Comparison of ENCODE assay signal across 18 cellular contexts in genomic region chr3:64889991-64890390, GRCh38.
DNase-seq lines count a peak whose midpoint lies in the region; ATAC-seq and TF ChIP-seq lines count a peak whose summit lies in the region.
"Had no signal": no experiment of that assay in that cellular context is flagged by ENCODE, and none has a peak within 500 bp of the region (broad histone marks: within the 10 kb centered on the region; RNA-seq: fewer than 3 reads in every experiment).

No MANE protein-coding gene starts in this region.

- 21 to 48% (median 40%) methylated on average over 10 of the region's 10 CpGs for WGBS in stomach, 5 donors

- DNase-seq in brain microvascular endothelial cell (peak; percentile 69), cardiac muscle cell (ENCODE audit: low read depth in 1 of 2, low spot score in 1 of 2) (peak; percentile 63 to 72), mucosa of gallbladder (ENCODE audit: low spot score) (peak; percentile 21), stomach (no peak), GDM1 (lab: John Stamatoyannopoulos, UW) (no peak)
- DNase-seq in effector CD4-positive, alpha-beta T cell: no peak
- no peak for DNase-seq in activated naive CD4-positive, alpha-beta T cell (lab: John Stamatoyannopoulos, UW)
- DNase-seq: activated B cell treated with CpG ODN at 0.5 μM for 24 hours; activated effector memory CD4-positive, alpha-beta T cell treated with Interleukin-2 at 50 U/mL for 16 hours; DMS53; MV-4-11; NCI-H526; Peyer's patch; stimulated activated naive CD4-positive, alpha-beta T cell treated with Interleukin-2 at 50 U/mL for 16 hours; T-cell had no signal

- intact Hi-C loops in stomach (cut with DNase I; ENCODE audit: low total_unique reads): no loop called here

- H3K4me3 ChIP-seq in brain microvascular endothelial cell (ENCODE audit: low read depth, low read length): no peak overlapping the region
- no peak overlapping the region for H3K4me3 ChIP-seq in cardiac muscle cell
- no peak overlapping the region for H3K4me3 ChIP-seq in stomach
- H3K4me3 ChIP-seq: ascending aorta, dorsolateral prefrontal cortex, Peyer's patch had no signal

- TF ChIP-seq POLR2A in stomach (IDR thresholded peaks at IDR 0.05): no peak

- in situ Hi-C loops in brain microvascular endothelial cell (cut with HindIII; ENCODE audit: low pct_ligation_motif_present, low sequenced_read_pairs): no loop called here

- H3K4me1 ChIP-seq in cardiac muscle cell (ENCODE audit: low read depth) (peaks cover 18% of the 10 kb centered on the region), stomach (peaks cover 0 to 25% (median 5%) of the 10 kb centered on the region in 4 donors)
- H3K4me1 ChIP-seq: Peyer's patch had no signal

- no peak for TF ChIP-seq EP300 in stomach (IDR thresholded peaks at IDR 0.05)

- H3K27me3 ChIP-seq in brain microvascular endothelial cell (replicated peaks) (no peaks in the 10 kb centered on the region), cardiac muscle cell (no peaks in the 10 kb centered on the region), stomach (no peaks in the 10 kb centered on the region)
- H3K27me3 ChIP-seq: ascending aorta, Peyer's patch had no signal

- no peak for TF ChIP-seq CTCF in brain microvascular endothelial cell (IDR thresholded peaks at IDR 0.05; ENCODE audit: low read depth, low read length, missing control alignments)
- TF ChIP-seq CTCF in cardiac muscle cell (IDR thresholded peaks at IDR 0.05; ENCODE audit: low read depth, low read length): no peak
- no peak for TF ChIP-seq CTCF in stomach (IDR thresholded peaks at IDR 0.05)

- H3K9me3 ChIP-seq in cardiac muscle cell (ENCODE audit: low read depth): no peaks in the 10 kb centered on the region
- no peaks in the 10 kb centered on the region for H3K9me3 ChIP-seq in stomach
- H3K9me3 ChIP-seq: ascending aorta, Peyer's patch had no signal

- no peak overlapping the region for H3K27ac ChIP-seq in brain microvascular endothelial cell
- H3K27ac ChIP-seq in cardiac muscle cell: no peak overlapping the region
- H3K27ac ChIP-seq in stomach: peak overlapping the region in 4 of 5 donors; percentile 27 to 74 (median 54)

- no peak for ATAC-seq in HG02840 (IDR thresholded peaks at IDR 0.05; ENCODE audit: low FRiP score, unreplicated experiment)
- ATAC-seq: T-cell had no signal

- H3K36me3 ChIP-seq in brain microvascular endothelial cell (replicated peaks) (no peaks in the 10 kb centered on the region), cardiac muscle cell (no peaks in the 10 kb centered on the region), stomach (no peaks in the 10 kb centered on the region)
- H3K36me3 ChIP-seq: ascending aorta, Peyer's patch had no signal

Comparison
In these comparisons a context has a peak if more than half of its experiments do, and no peak if none do; other contexts are left out.
1. DNase-seq: peak in brain microvascular endothelial cell (single experiment), cardiac muscle cell (2 of 2) and mucosa of gallbladder (single experiment); none in stomach (single experiment), effector CD4-positive, alpha-beta T cell (single experiment), activated naive CD4-positive, alpha-beta T cell (0 of 4) and GDM1 (single experiment).
2. H3K27ac ChIP-seq: peak in stomach (4 of 5); none in brain microvascular endothelial cell (single experiment) and cardiac muscle cell (single experiment).